Comparison of ENCODE assay signal across 23 cellular contexts in the genomic region with DNA sequence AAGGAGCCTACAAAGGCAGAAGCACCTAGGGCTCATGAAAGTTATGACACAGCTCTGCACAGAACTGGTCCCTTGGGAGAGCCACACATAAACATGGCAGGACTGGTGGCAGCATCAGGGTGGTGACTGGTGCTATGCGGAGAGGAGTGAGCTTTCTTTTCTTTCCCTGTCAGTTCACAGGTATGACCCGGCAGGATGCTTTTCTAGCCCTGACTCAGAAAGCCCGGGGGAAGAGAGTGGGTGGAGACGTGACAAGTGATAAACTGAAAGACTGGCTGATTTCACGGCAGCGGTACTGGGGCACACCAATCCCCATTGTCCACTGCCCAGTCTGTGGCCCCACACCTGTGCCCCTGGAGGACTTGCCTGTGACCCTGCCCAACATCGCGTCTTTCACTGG.
DNase-seq lines count a peak whose midpoint lies in the region; ATAC-seq, FAIRE-seq and TF ChIP-seq lines count a peak whose summit lies in the region.
"Had no signal": no experiment of that assay in that cellular context is flagged by ENCODE, and none has a peak within 500 bp of the region (broad histone marks: within the 10 kb centered on the region; RNA-seq: fewer than 3 reads in every experiment).

No MANE protein-coding gene starts in this region.

- H3K36me3 Mint-ChIP-seq in activated CD8-positive, alpha-beta T cell treated with anti-CD3 and anti-CD28 coated beads for 36 hours (ENCODE audit: low read depth): peaks cover 25% of the 10 kb centered on the region
- H3K36me3 Mint-ChIP-seq in activated CD8-positive, alpha-beta T cell treated with anti-CD3 and anti-CD28 coated beads, Interleukin-2, amount 10 ng/mL, durations not matched to agents 7 days and 5 days (ENCODE audit: low read depth): peaks cover 30% of the 10 kb centered on the region

- peak; percentile 79 for ATAC-seq in activated CD8-positive, alpha-beta T cell treated with anti-CD3 and anti-CD28 coated beads for 36 hours
- no peak for ATAC-seq in activated CD8-positive, alpha-beta T cell treated with anti-CD3 and anti-CD28 coated beads, Interleukin-2, amount 10 ng/mL, durations not matched to agents 7 days and 5 days
- no peak for ATAC-seq in Right ventricle myocardium inferior
- ATAC-seq: left ventricle myocardium superior, sciatic nerve, WTC11 had no signal

- no peak overlapping the region for H3K4me3 Mint-ChIP-seq in activated CD8-positive, alpha-beta T cell treated with anti-CD3 and anti-CD28 coated beads for 36 hours
- no peak overlapping the region for H3K4me3 Mint-ChIP-seq in activated CD8-positive, alpha-beta T cell treated with anti-CD3 and anti-CD28 coated beads, Interleukin-2, amount 10 ng/mL, durations not matched to agents 7 days and 5 days
- H3K4me3 Mint-ChIP-seq: neural crest cell, WTC11 had no signal

- FAIRE-seq in bronchial epithelial cell (lab: Jason Lieb, UNC): no peak
- FAIRE-seq: HTR-8/SVneo had no signal

- H3K36me3 ChIP-seq in bronchial epithelial cell (ENCODE audit: control insufficient read depth, insufficient read depth, low read length): peaks cover 7% of the 10 kb centered on the region
- H3K36me3 ChIP-seq: uterus had no signal

- DNase-seq in activated CD8-positive, alpha-beta T cell treated with anti-CD3 and anti-CD28 coated beads for 36 hours: peak; percentile 54
- DNase-seq in activated CD8-positive, alpha-beta T cell treated with anti-CD3 and anti-CD28 coated beads, Interleukin-2, amount 10 ng/mL, durations not matched to agents 7 days and 5 days: no peak
- DNase-seq in RWPE1 (ENCODE audit: low spot score): peak; percentile 29
- peak; percentile 79 for DNase-seq in bronchial epithelial cell (ENCODE audit: low read depth)
- DNase-seq in stimulated activated CD4-positive, alpha-beta T cell treated with anti-CD3 and anti-CD28 coated beads, Interleukin-4, amount 100 ng/mL, for 1 hour: peak; percentile 29
- DNase-seq in NCI-H446 treated with DMSO at 0.1 percent for 48 hours (lab: John Stamatoyannopoulos, UW): no peak
- DNase-seq in CD1c-positive myeloid dendritic cell (ENCODE audit: extremely low spot score): no peak
- DNase-seq in Right ventricle myocardium inferior (ENCODE audit: missing footprints): no peak
- DNase-seq: adrenal gland, C1 segment of cervical spinal cord, Karpas-422, left ventricle myocardium superior, NCI-H2029, Peyer's patch, posterior cingulate gyrus, uterus had no signal

- no peak overlapping the region for H3K27ac ChIP-seq in RWPE1
- H3K27ac ChIP-seq: adrenal gland, Peyer's patch, SK-N-MC, suprapubic skin, uterus had no signal

- no peaks in the 10 kb centered on the region for H3K27me3 Mint-ChIP-seq in activated CD8-positive, alpha-beta T cell treated with anti-CD3 and anti-CD28 coated beads for 36 hours
- H3K27me3 Mint-ChIP-seq in activated CD8-positive, alpha-beta T cell treated with anti-CD3 and anti-CD28 coated beads, Interleukin-2, amount 10 ng/mL, durations not matched to agents 7 days and 5 days (ENCODE audit: low read depth): no peaks in the 10 kb centered on the region

- H3K27ac Mint-ChIP-seq in activated CD8-positive, alpha-beta T cell treated with anti-CD3 and anti-CD28 coated beads for 36 hours: no peak overlapping the region
- no peak overlapping the region for H3K27ac Mint-ChIP-seq in activated CD8-positive, alpha-beta T cell treated with anti-CD3 and anti-CD28 coated beads, Interleukin-2, amount 10 ng/mL, durations not matched to agents 7 days and 5 days
- H3K27ac Mint-ChIP-seq: WTC11 had no signal

- intact Hi-C loops in activated CD8-positive, alpha-beta T cell treated with anti-CD3 and anti-CD28 coated beads for 36 hours (cut with micrococcal nuclease): no loop called here
- intact Hi-C loops in Right ventricle myocardium inferior (cut with DNase I): no loop called here

- no peaks in the 10 kb centered on the region for H3K9me3 Mint-ChIP-seq in activated CD8-positive, alpha-beta T cell treated with anti-CD3 and anti-CD28 coated beads for 36 hours
- no peaks in the 10 kb centered on the region for H3K9me3 Mint-ChIP-seq in activated CD8-positive, alpha-beta T cell treated with anti-CD3 and anti-CD28 coated beads, Interleukin-2, amount 10 ng/mL, durations not matched to agents 7 days and 5 days (ENCODE audit: insufficient read depth)
- H3K9me3 Mint-ChIP-seq: neural crest cell, WTC11 had no signal

- CTCF ChIA-PET in activated CD8-positive, alpha-beta T cell treated with anti-CD3 and anti-CD28 coated beads for 36 hours (lab: Charles Lee): interaction anchor here (1.1 to 1.7 kb wide), 2 partner anchors 20 to 270 kb away, joined by 3 to 7 read pairs; no protein-coding TSS in a partner anchor
- CTCF ChIA-PET in activated CD8-positive, alpha-beta T cell treated with anti-CD3 and anti-CD28 coated beads, Interleukin-2, amount 10 ng/mL, durations not matched to agents 7 days and 5 days (lab: Charles Lee): no interaction called here
- CTCF ChIA-PET in RWPE1 (lab: Yijun Ruan, JAX): no interaction called here

- TF ChIP-seq CTCF in activated CD8-positive, alpha-beta T cell treated with anti-CD3 and anti-CD28 coated beads for 36 hours (IDR thresholded peaks at IDR 0.05): no peak
- TF ChIP-seq CTCF in RWPE1 (conservative IDR thresholded peaks at IDR 0.05; ENCODE audit: low read depth): no peak
- no peak for TF ChIP-seq CTCF in bronchial epithelial cell (IDR thresholded peaks at IDR 0.05; ENCODE audit: insufficient read depth, low read length, severe bottlenecking)

- H3K27me3 ChIP-seq in bronchial epithelial cell (ENCODE audit: control insufficient read depth, insufficient read depth, low read length): no peaks in the 10 kb centered on the region
- H3K27me3 ChIP-seq: adrenal gland, Peyer's patch, suprapubic skin, uterus had no signal

- POLR2A ChIA-PET in activated CD8-positive, alpha-beta T cell treated with anti-CD3 and anti-CD28 coated beads for 36 hours (lab: Charles Lee): no interaction called here
- POLR2A ChIA-PET in activated CD8-positive, alpha-beta T cell treated with anti-CD3 and anti-CD28 coated beads, Interleukin-2, amount 10 ng/mL, durations not matched to agents 7 days and 5 days (lab: Charles Lee): no interaction called here
- POLR2A ChIA-PET in RWPE1 (lab: Yijun Ruan, JAX; ENCODE audit: low non-redundant PET): no interaction called here

- no peak overlapping the region for H3K4me3 ChIP-seq in bronchial epithelial cell (ENCODE audit: low read depth, low read length)
- H3K4me3 ChIP-seq: adrenal gland, HAP-1, Peyer's patch, SK-N-MC, suprapubic skin, uterus had no signal

- peaks cover 7% of the 10 kb centered on the region for H3K4me1 Mint-ChIP-seq in activated CD8-positive, alpha-beta T cell treated with anti-CD3 and anti-CD28 coated beads for 36 hours (ENCODE audit: low read depth)
- H3K4me1 Mint-ChIP-seq in activated CD8-positive, alpha-beta T cell treated with anti-CD3 and anti-CD28 coated beads, Interleukin-2, amount 10 ng/mL, durations not matched to agents 7 days and 5 days (ENCODE audit: low read depth): peaks cover 3% of the 10 kb centered on the region
- H3K4me1 Mint-ChIP-seq: neural crest cell, WTC11 had no signal

Comparison
In these comparisons a context has a peak if more than half of its experiments do, and no peak if none do; other contexts are left out.
1. DNase-seq: peak in activated CD8-positive, alpha-beta T cell treated with anti-CD3 and anti-CD28 coated beads for 36 hours (single experiment), RWPE1 (single experiment), bronchial epithelial cell (single experiment) and stimulated activated CD4-positive, alpha-beta T cell treated with anti-CD3 and anti-CD28 coated beads, Interleukin-4, amount 100 ng/mL, for 1 hour (single experiment); none in activated CD8-positive, alpha-beta T cell treated with anti-CD3 and anti-CD28 coated beads, Interleukin-2, amount 10 ng/mL, durations not matched to agents 7 days and 5 days (single experiment), NCI-H446 treated with DMSO at 0.1 percent for 48 hours (single experiment), CD1c-positive myeloid dendritic cell (single experiment) and Right ventricle myocardium inferior (single experiment).